In genomic region chr3:33105341-33105943, GRCh38 we compare ENCODE assay signal across 21 cellular contexts.
DNase-seq lines count a peak whose midpoint lies in the region; ATAC-seq lines count a peak whose summit lies in the region.
"Had no signal": no experiment of that assay in that cellular context is flagged by ENCODE, and none has a peak within 500 bp of the region (broad histone marks: within the 10 kb centered on the region; RNA-seq: fewer than 3 reads in every experiment).

No MANE protein-coding gene starts in this region.

- H3K9me3 ChIP-seq in BLaER1, result no peaks in the 10 kb centered on the region
- H3K9me3 ChIP-seq: Caco-2, HAP-1 had no signal

- H3K4me1 ChIP-seq in BLaER1, result peaks cover 7% of the 10 kb centered on the region
- H3K4me1 ChIP-seq: Caco-2, HAP-1 had no signal

- H3K36me3 ChIP-seq in BLaER1, result no peaks in the 10 kb centered on the region
- H3K36me3 ChIP-seq: HAP-1 had no signal

- no peak overlapping the region for H3K27ac ChIP-seq in BLaER1

- H3K4me2 ChIP-seq in BLaER1, result peak overlapping the region; percentile 4; the same call in 1 of the 2 replicates

- H3K9ac ChIP-seq in BLaER1, result no peak overlapping the region

- no peaks in the 10 kb centered on the region for H3K27me3 ChIP-seq in BLaER1

- no peak overlapping the region for H3K4me3 ChIP-seq in BLaER1
- H3K4me3 ChIP-seq: HAP-1 had no signal

- DNase-seq in GF-D8 (lab: John Stamatoyannopoulos, UW), result peak; percentile 17
- DNase-seq in NCI-H226, result peak; percentile 53
- DNase-seq in astrocyte of the hippocampus (ENCODE audit: low read depth, low spot score), result peak; percentile 45
- DNase-seq in NCI-H774 (lab: John Stamatoyannopoulos, UW), result no peak
- DNase-seq: ACHN; Caco-2; CD4-positive, CD25-positive, alpha-beta regulatory T cell; DMS53; KBM-7; NCI-H1092 treated with DMSO at 0.1 percent for 48 hours; NCI-H146; NCI-H2081; NCI-H2171 treated with DMSO at 0.1 percent for 48 hours; NCI-H446 treated with DMSO at 0.1 percent for 48 hours; NCI-H69; SHP77 treated with DMSO at 0.1 percent for 48 hours had no signal

- H4K20me1 ChIP-seq in BLaER1, result no peaks in the 10 kb centered on the region

- ATAC-seq in HG03196 (IDR thresholded peaks at IDR 0.05; ENCODE audit: unreplicated experiment) (no peak), HG02642 (IDR thresholded peaks at IDR 0.05; ENCODE audit: poor library complexity, unreplicated experiment) (no peak), HG02970 (IDR thresholded peaks at IDR 0.05; ENCODE audit: low FRiP score, unreplicated experiment) (no peak)
